ENCODE assay signal across 1 cellular context in the genomic region with DNA sequence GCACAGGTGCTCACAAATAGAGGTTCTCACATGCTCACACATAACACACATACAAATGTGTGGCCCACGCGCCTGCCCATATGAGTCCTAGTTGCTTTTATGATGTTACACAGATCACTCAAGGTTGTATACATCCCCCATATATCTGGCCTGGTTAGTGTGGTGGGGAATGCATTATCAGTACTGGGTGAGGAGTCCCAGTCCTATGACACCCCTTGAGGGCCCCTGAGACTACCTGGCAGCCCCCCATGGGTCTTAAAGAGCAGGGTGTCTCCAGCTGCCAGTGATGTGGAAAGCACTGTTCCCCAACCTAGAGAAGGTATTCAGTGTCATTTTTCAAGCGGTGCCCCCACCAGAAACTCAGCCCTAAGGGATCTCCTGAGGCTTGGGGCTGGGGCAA.
TF ChIP-seq lines count a peak whose summit lies in the region.

No MANE protein-coding gene starts in this region.

TF ChIP-seq in GM12878, 131 proteins besides CTCF, POLR2A, EP300 and RAD21:
- no peak for TF ChIP-seq ZBTB33 (IDR thresholded peaks at IDR 0.05)
- no peak for TF ChIP-seq ZNF274 (IDR thresholded peaks at IDR 0.05; ENCODE audit: insufficient read depth, insufficient read length)
- TF ChIP-seq E4F1 (IDR thresholded peaks at IDR 0.05; ENCODE audit: borderline replicate concordance, partially characterized antibody) = no peak
- TF ChIP-seq, protein P1, sequence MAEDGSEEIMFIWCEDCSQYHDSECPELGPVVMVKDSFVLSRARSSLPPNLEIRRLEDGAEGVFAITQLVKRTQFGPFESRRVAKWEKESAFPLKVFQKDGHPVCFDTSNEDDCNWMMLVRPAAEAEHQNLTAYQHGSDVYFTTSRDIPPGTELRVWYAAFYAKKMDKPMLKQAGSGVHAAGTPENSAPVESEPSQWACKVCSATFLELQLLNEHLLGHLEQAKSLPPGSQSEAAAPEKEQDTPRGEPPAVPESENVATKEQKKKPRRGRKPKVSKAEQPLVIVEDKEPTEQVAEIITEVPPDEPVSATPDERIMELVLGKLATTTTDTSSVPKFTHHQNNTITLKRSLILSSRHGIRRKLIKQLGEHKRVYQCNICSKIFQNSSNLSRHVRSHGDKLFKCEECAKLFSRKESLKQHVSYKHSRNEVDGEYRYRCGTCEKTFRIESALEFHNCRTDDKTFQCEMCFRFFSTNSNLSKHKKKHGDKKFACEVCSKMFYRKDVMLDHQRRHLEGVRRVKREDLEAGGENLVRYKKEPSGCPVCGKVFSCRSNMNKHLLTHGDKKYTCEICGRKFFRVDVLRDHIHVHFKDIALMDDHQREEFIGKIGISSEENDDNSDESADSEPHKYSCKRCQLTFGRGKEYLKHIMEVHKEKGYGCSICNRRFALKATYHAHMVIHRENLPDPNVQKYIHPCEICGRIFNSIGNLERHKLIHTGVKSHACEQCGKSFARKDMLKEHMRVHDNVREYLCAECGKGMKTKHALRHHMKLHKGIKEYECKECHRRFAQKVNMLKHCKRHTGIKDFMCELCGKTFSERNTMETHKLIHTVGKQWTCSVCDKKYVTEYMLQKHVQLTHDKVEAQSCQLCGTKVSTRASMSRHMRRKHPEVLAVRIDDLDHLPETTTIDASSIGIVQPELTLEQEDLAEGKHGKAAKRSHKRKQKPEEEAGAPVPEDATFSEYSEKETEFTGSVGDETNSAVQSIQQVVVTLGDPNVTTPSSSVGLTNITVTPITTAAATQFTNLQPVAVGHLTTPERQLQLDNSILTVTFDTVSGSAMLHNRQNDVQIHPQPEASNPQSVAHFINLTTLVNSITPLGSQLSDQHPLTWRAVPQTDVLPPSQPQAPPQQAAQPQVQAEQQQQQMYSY (CRISPR knock-in tag; IDR thresholded peaks at IDR 0.05) = no peak
- TF ChIP-seq HDGF (IDR thresholded peaks at IDR 0.05) = no peak
- TF ChIP-seq CREB1 (IDR thresholded peaks at IDR 0.05; ENCODE audit: low read depth) = no peak
- TF ChIP-seq, protein P2, sequence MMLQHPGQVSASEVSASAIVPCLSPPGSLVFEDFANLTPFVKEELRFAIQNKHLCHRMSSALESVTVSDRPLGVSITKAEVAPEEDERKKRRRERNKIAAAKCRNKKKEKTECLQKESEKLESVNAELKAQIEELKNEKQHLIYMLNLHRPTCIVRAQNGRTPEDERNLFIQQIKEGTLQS (IDR thresholded peaks at IDR 0.05; ENCODE audit: borderline replicate concordance, extremely low read depth, low read depth, low read length) = no peak
- no peak for TF ChIP-seq IRF4 (IDR thresholded peaks at IDR 0.05; ENCODE audit: low read depth, low read length)
- no peak for TF ChIP-seq SUPT20H (IDR thresholded peaks at IDR 0.05; ENCODE audit: borderline replicate concordance, control insufficient read depth, low read depth, low read length)
- no peak for TF ChIP-seq ZNF217 (IDR thresholded peaks at IDR 0.05)
- TF ChIP-seq, protein P3, sequence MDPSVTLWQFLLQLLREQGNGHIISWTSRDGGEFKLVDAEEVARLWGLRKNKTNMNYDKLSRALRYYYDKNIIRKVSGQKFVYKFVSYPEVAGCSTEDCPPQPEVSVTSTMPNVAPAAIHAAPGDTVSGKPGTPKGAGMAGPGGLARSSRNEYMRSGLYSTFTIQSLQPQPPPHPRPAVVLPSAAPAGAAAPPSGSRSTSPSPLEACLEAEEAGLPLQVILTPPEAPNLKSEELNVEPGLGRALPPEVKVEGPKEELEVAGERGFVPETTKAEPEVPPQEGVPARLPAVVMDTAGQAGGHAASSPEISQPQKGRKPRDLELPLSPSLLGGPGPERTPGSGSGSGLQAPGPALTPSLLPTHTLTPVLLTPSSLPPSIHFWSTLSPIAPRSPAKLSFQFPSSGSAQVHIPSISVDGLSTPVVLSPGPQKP (IDR thresholded peaks at IDR 0.05; ENCODE audit: low read depth, low read length) = no peak
- TF ChIP-seq SPI1 (IDR thresholded peaks at IDR 0.05; ENCODE audit: borderline replicate concordance, insufficient read depth, low read depth, low read length) = no peak
- no peak for TF ChIP-seq HCFC1 (IDR thresholded peaks at IDR 0.05; ENCODE audit: low read length)
- no peak for TF ChIP-seq BCL3 (IDR thresholded peaks at IDR 0.05; ENCODE audit: borderline replicate concordance, insufficient read depth, low read depth, low read length, poor library complexity, severe bottlenecking)
- no peak for TF ChIP-seq NR2C1 (IDR thresholded peaks at IDR 0.05)
- TF ChIP-seq ZNF622 (IDR thresholded peaks at IDR 0.05) = no peak
- TF ChIP-seq SMC3 (IDR thresholded peaks at IDR 0.05; ENCODE audit: borderline replicate concordance, low read length) = no peak
- no peak for TF ChIP-seq DPF2 (IDR thresholded peaks at IDR 0.05)
- TF ChIP-seq, protein P4, sequence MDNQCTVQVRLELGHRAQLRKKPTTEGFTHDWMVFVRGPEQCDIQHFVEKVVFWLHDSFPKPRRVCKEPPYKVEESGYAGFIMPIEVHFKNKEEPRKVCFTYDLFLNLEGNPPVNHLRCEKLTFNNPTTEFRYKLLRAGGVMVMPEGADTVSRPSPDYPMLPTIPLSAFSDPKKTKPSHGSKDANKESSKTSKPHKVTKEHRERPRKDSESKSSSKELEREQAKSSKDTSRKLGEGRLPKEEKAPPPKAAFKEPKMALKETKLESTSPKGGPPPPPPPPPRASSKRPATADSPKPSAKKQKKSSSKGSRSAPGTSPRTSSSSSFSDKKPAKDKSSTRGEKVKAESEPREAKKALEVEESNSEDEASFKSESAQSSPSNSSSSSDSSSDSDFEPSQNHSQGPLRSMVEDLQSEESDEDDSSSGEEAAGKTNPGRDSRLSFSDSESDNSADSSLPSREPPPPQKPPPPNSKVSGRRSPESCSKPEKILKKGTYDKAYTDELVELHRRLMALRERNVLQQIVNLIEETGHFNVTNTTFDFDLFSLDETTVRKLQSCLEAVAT (IDR thresholded peaks at IDR 0.05) = no peak
- TF ChIP-seq NR2F1 (conservative IDR thresholded peaks at IDR 0.05) = no peak
TF ChIP-seq in GM12878: peak in this region for 0.
